In the genomic region with DNA sequence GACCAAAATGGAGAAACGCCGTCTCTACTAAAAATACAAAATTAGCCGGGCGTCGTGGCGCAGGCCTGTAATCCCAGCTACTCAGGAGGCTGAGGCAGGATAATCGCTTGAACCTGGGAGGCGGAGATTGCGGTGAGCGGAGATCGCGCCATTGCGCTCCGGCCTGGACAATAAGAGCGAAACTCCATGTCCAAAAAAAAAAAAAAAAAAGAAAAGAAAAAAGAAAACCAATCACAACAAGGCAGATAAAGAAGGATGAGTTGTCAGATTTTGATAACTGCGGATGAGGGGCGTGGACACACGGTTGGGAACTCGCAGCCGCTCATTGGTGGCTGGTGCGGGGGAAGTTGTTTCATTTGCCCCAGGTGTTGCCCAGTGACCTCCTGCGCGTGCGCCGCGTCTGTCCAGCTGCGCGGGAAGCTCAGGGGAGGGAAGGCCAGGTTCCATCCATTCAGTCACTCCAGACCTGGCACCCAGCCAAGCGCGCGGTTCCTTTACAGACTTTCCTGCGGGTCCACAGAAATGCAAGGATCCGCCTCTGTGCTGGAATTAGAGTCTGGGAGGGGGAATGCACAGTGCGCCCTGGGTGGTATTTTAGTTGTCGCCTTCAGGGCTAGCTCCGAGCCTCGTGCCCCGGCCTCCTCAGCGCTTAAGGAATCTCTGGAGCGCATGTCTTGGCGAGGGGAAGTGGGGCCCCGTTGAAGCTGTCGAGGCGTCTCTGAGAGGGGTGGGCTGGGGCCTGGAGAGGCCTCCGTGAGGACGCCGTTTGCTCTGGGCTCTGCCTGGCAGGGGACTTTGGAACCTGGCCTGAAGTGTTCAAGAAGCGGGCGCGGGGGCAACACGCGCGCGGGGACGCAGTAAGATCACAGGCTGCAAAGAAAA, we compare ENCODE assay signal across 8 cellular contexts. TPM values are rescaled to one million over a fixed set of nuclear protein-coding genes. Genes with fewer than 3 reads are reported as not detected.
A peak's percentile ranks its signal among the peaks of the same experiment; 100 is the strongest.
DNase-seq lines count a peak whose midpoint lies in the region; ATAC-seq, FAIRE-seq and TF ChIP-seq lines count a peak whose summit lies in the region.

No MANE protein-coding gene starts in this region.

- H3K27me3 ChIP-seq in pancreas = no peaks in the 10 kb centered on the region

- CTCF ChIA-PET in Calu3 (lab: Charles Lee) = no interaction called here

- TF ChIP-seq CTCF in Calu3 (IDR thresholded peaks at IDR 0.05; ENCODE audit: unreplicated experiment) (no peak), pancreas (IDR thresholded peaks at IDR 0.05) (no peak)

- no peaks in the 10 kb centered on the region for H3K9me3 ChIP-seq in pancreas

- peaks cover 9 to 13% (median 9%) of the 10 kb centered on the region in 3 donors for H3K4me1 ChIP-seq in pancreas

- no peaks in the 10 kb centered on the region for H3K36me3 ChIP-seq in pancreas

- peak; percentile 1 for ATAC-seq in HG02852 (IDR thresholded peaks at IDR 0.05; ENCODE audit: unreplicated experiment)
- ATAC-seq in Right ventricle myocardium superior (ENCODE audit: poor library complexity) = peak; percentile 25
- peak; percentile 49 to 68 (median 58) for ATAC-seq in pancreas
- ATAC-seq in GM18502 (IDR thresholded peaks at IDR 0.05; ENCODE audit: poor library complexity, unreplicated experiment) = no peak
- no peak for ATAC-seq in GM21367 (IDR thresholded peaks at IDR 0.05; ENCODE audit: unreplicated experiment)

- no peaks in the 10 kb centered on the region for H3K9me3 Mint-ChIP-seq in Calu3 (ENCODE audit: low read depth, unreplicated experiment)
- no peaks in the 10 kb centered on the region for H3K9me3 Mint-ChIP-seq in activated naive CD4-positive, alpha-beta T cell treated with anti-CD3 and anti-CD28 coated beads, Interleukin-2, amount 50 U/mL, for 24 hours

- peaks cover 12% of the 10 kb centered on the region for H3K36me3 Mint-ChIP-seq in Calu3 (ENCODE audit: insufficient read depth, unreplicated experiment)
- H3K36me3 Mint-ChIP-seq in activated naive CD4-positive, alpha-beta T cell treated with anti-CD3 and anti-CD28 coated beads, Interleukin-2, amount 50 U/mL, for 24 hours = no peaks in the 10 kb centered on the region

- no peaks in the 10 kb centered on the region for H3K27me3 Mint-ChIP-seq in Calu3 (ENCODE audit: unreplicated experiment)
- H3K27me3 Mint-ChIP-seq in activated naive CD4-positive, alpha-beta T cell treated with anti-CD3 and anti-CD28 coated beads, Interleukin-2, amount 50 U/mL, for 24 hours = no peaks in the 10 kb centered on the region

- peak; percentile 33 for DNase-seq in Calu3
- DNase-seq in NCI-H82 (lab: John Stamatoyannopoulos, UW) = peak; percentile 77
- peak; percentile 83 for DNase-seq in Right ventricle myocardium superior
- DNase-seq in pancreas = peak; percentile 78 to 96 (median 87)

- FAIRE-seq in pancreas (lab: Jason Lieb, UNC) = no peak

- peak overlapping the region; percentile 60 for H3K4me3 Mint-ChIP-seq in Calu3 (ENCODE audit: low read depth, unreplicated experiment)
- H3K4me3 Mint-ChIP-seq in activated naive CD4-positive, alpha-beta T cell treated with anti-CD3 and anti-CD28 coated beads, Interleukin-2, amount 50 U/mL, for 24 hours = peak overlapping the region; percentile 85

- 28 to 31% methylated on average over 50 to 55 of the region's 55 CpGs for WGBS in pancreas, 2 donors

- peak overlapping the region; percentile 76 to 92 (median 87) for H3K27ac ChIP-seq in pancreas

- no TSS peak for BruUV-seq in Calu3 (replicated peaks; lab: Mats Ljungman, UMichigan)

- no peak overlapping the region for H3K27ac Mint-ChIP-seq in Calu3 (ENCODE audit: unreplicated experiment)
- H3K27ac Mint-ChIP-seq in activated naive CD4-positive, alpha-beta T cell treated with anti-CD3 and anti-CD28 coated beads, Interleukin-2, amount 50 U/mL, for 24 hours = peak overlapping the region; percentile 51

- peak overlapping the region; percentile 40 to 56 (median 50) for H3K4me3 ChIP-seq in pancreas

- H3K4me1 Mint-ChIP-seq in Calu3 (ENCODE audit: low read depth, unreplicated experiment) = no peaks in the 10 kb centered on the region
- H3K4me1 Mint-ChIP-seq in activated naive CD4-positive, alpha-beta T cell treated with anti-CD3 and anti-CD28 coated beads, Interleukin-2, amount 50 U/mL, for 24 hours = peaks cover 33% of the 10 kb centered on the region

- intact Hi-C loops in Calu3 (cut with micrococcal nuclease; ENCODE audit: unreplicated experiment) (no loop called here), Right ventricle myocardium superior (cut with DNase I) (no loop called here), pancreas (cut with DNase I) (no loop called here)

RNA-seq across cellular contexts. Expression of gene GCHFR, which starts 0.7 kb away (rescaled TPM):
- 5.6 and 11.6 TPM in 2 replicates for total RNA-seq in Calu3 (2022)
- total RNA-seq in Right ventricle myocardium superior = 6.5 TPM
- total RNA-seq in pancreas = 10 to 100 TPM in 1 of 6 donors, 1 to 10 TPM in 5; 4.9 to 10.8 (median 7.4) TPM
- polyA plus RNA-seq in pancreas = 10 to 100 TPM; 13.8 to 21.4 TPM

RNA-seq across cellular contexts. Expression of gene C15orf62, which starts 6.6 kb away (rescaled TPM):
- total RNA-seq in Calu3 (2022) (0.56 and 0.64 TPM in 2 replicates), Right ventricle myocardium superior (0.16 TPM), pancreas (under 1 TPM in 5 of 6 donors, not detected in 1; 0.06 to 0.23 (median 0.12) TPM)
- under 1 TPM; 0.16 to 0.46 TPM for polyA plus RNA-seq in pancreas

RNA-seq across cellular contexts. Expression of gene RMDN3, which starts 8.1 kb away (rescaled TPM):
- 23.5 and 25.5 TPM in 2 replicates for total RNA-seq in Calu3 (2022)
- 17.3 TPM for total RNA-seq in Right ventricle myocardium superior
- 10 to 100 TPM; 16.6 to 21.2 (median 17.2) TPM for total RNA-seq in pancreas
- 10 to 100 TPM; 11.9 to 21.3 TPM for polyA plus RNA-seq in pancreas

RNA-seq across cellular contexts. Expression of gene ZFYVE19, which starts 43.7 kb away (rescaled TPM):
- total RNA-seq in Calu3 (2022) (13.9 and 14.9 TPM in 2 replicates), Right ventricle myocardium superior (26.4 TPM), pancreas (10 to 100 TPM in 2 of 6 donors, 1 to 10 TPM in 4; 7.4 to 14.4 (median 8.2) TPM)
- polyA plus RNA-seq in pancreas = 10 to 100 TPM; 19.0 to 27.3 TPM

RNA-seq across cellular contexts. Expression of gene DNAJC17, which starts 44.1 kb away (rescaled TPM):
- 15.2 and 17.4 TPM in 2 replicates for total RNA-seq in Calu3 (2022)
- 16.1 TPM for total RNA-seq in Right ventricle myocardium superior
- 10 to 100 TPM; 12.2 to 23.1 (median 14.8) TPM for total RNA-seq in pancreas
- polyA plus RNA-seq in pancreas = 10 to 100 TPM; 54.9 to 57.6 TPM

Comparison
In these comparisons a context has a peak if more than half of its experiments do, and no peak if none do; other contexts are left out.
1. DNase-seq: peak in every context shown above with its lines; median percentile 87 in pancreas; 83 in Right ventricle myocardium superior; 77 in NCI-H82; 33 in Calu3.
2. ATAC-seq: peak in HG02852 (single experiment), Right ventricle myocardium superior (single experiment) and pancreas (4 of 4); none in GM18502 (single experiment) and GM21367 (single experiment).